8 cellular contexts compared by ENCODE assay signal in the genomic region with DNA sequence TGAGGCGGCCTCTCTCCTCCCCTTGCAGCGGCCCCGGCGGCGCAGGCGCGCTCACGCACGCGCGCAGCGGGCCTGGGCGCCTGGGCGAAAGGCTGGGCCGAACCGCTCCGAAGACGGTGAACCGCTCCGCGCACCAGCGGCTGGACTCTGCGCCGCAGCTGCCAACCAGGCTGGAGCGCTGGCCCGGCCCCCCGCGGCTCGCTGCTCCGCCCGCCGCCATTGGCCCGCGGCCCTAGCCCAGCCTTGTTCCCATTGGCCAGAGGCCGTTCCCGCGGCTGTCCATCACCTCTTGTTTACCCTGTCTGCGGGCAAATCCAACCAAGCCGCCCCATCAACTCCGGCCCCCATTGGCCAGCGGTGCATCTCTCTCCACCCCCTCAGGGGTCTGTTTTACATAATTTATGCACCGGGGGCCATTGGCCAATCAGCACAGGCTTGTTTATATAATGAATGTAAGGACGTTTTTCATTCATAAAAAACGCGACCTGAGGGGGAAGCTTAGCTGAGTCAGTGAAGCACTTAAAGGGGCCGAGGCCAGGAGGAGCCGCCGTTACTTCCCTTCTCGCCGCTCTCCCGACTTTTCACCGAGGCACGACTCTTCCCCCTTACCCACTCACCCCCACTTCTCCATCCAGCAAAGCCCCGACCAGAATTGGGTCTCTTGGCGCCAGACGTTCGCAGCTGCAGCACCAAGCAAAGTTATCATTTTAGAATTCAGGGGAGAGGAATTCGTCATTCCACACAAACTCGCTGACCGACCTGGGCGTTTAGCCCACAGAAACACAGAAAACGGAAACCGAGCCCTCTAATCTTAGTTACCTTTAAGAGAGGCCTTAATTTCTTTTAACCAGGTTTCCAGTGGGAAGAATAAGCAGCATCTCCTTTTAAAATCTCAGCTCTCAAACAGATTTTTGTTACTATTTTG. TPM values are rescaled to one million over a fixed set of nuclear protein-coding genes. Genes with fewer than 3 reads are reported as not detected.
DNase-seq lines count a peak whose midpoint lies in the region; ATAC-seq and TF ChIP-seq lines count a peak whose summit lies in the region.

Gene ETV5 (minus strand): TSS at position 149 of the 925 bp plus-strand sequence. CDS start 3,221 bp downstream, outside the sequence.

- H3K36me3 ChIP-seq in effector memory CD4-positive, alpha-beta T cell (ENCODE audit: control insufficient read depth, insufficient read depth, low read length), result no peaks in the 10 kb centered on the region
- H3K36me3 ChIP-seq in lung (ENCODE audit: control insufficient read depth in 2 of 2, insufficient read depth in 2 of 2, low read length in 2 of 2), result no peaks in the 10 kb centered on the region

- H3K4me3 ChIP-seq in effector memory CD4-positive, alpha-beta T cell (ENCODE audit: insufficient read depth, low read depth, low read length, poor library complexity, severe bottlenecking), result peak within 1 kb of the TSS; percentile 66
- peak within 1 kb of the TSS; percentile 85 for H3K4me3 ChIP-seq in lung

- H3K27me3 ChIP-seq in effector memory CD4-positive, alpha-beta T cell (replicated peaks; ENCODE audit: control insufficient read depth, insufficient read depth, low read length, poor library complexity, severe bottlenecking), result peaks cover 57% of the 10 kb centered on the region
- no peaks in the 10 kb centered on the region for H3K27me3 ChIP-seq in lung (ENCODE audit: control insufficient read depth, insufficient read depth)

- H3K9me3 ChIP-seq in effector memory CD4-positive, alpha-beta T cell (ENCODE audit: control insufficient read depth, low read length), result no peaks in the 10 kb centered on the region
- H3K9me3 ChIP-seq in lung (ENCODE audit: control insufficient read depth in 2 of 2, insufficient read depth in 1 of 2, low read length in 1 of 2), result no peaks in the 10 kb centered on the region

- peak; percentile 95 for ATAC-seq in lung (ENCODE audit: insufficient read depth, low FRiP score)

- H3K27ac ChIP-seq in effector memory CD4-positive, alpha-beta T cell (ENCODE audit: insufficient read depth, low read length, poor library complexity, severe bottlenecking), result no peak within 1 kb of the TSS
- peak within 1 kb of the TSS; percentile 88 to 96 for H3K27ac ChIP-seq in lung (ENCODE audit: low read depth in 1 of 2, low read length in 1 of 2)

- H3K4me1 ChIP-seq in effector memory CD4-positive, alpha-beta T cell (ENCODE audit: control insufficient read depth, insufficient read depth, low read length, poor library complexity, severe bottlenecking), result peaks cover 34% of the 10 kb centered on the region
- H3K4me1 ChIP-seq in lung (ENCODE audit: control insufficient read depth in 2 of 2, insufficient read depth in 2 of 2, low read length in 2 of 2), result peaks cover 0 to 7% of the 10 kb centered on the region in 2 donors

- TF ChIP-seq CTCF in GM20000 (IDR thresholded peaks at IDR 0.05; ENCODE audit: extremely low read depth, missing control alignments) (no peak), lung (IDR thresholded peaks at IDR 0.05; ENCODE audit: control extremely low read depth, extremely low read depth) (no peak)

- WGBS in lung, 2 donors, result 0% methylated on average over 47 to 63 of the region's 63 CpGs

- DNase-seq in COLO668 (lab: John Stamatoyannopoulos, UW; ENCODE audit: unreplicated experiment), result peak; percentile 95
- peak; percentile 98 for DNase-seq in GM20000 (ENCODE audit: low spot score)
- DNase-seq in HS-5 (ENCODE audit: low read depth), result peak; percentile 98
- peak; percentile 99 for DNase-seq in NK-92 treated with Interleukin-12 subunit alpha and Interleukin-12 subunit beta, amount 100 ng/mL, for 24 hours (lab: John Stamatoyannopoulos, UW)
- peak; percentile 73 to 89 (median 87) for DNase-seq in activated CD8-positive, alpha-beta memory T cell treated with anti-CD3 and anti-CD28 coated beads for 48 hours (ENCODE audit: low read depth in 2 of 3, low spot score in 2 of 3)
- peak; percentile 83 to 89 (median 85) for DNase-seq in effector memory CD4-positive, alpha-beta T cell
- DNase-seq in lung (ENCODE audit: low spot score), result peak; percentile 99
- DNase-seq in stimulated activated CD4-positive, alpha-beta T cell treated with anti-CD3 and anti-CD28 coated beads, TNF-alpha, amount 100 ng/mL, for 24 hours (ENCODE audit: low read depth in 3 of 3), result peak; percentile 85 to 93 (median 85)

RNA-seq across cellular contexts. Expression of gene ETV5, which starts in this region (rescaled TPM):
- 10 to 100 TPM; 32.5 to 53.9 TPM for total RNA-seq in lung
- polyA plus RNA-seq in lung, result 10 to 100 TPM; 12.5 to 13.5 TPM
